20 cellular contexts compared by ENCODE assay signal in the genomic region with DNA sequence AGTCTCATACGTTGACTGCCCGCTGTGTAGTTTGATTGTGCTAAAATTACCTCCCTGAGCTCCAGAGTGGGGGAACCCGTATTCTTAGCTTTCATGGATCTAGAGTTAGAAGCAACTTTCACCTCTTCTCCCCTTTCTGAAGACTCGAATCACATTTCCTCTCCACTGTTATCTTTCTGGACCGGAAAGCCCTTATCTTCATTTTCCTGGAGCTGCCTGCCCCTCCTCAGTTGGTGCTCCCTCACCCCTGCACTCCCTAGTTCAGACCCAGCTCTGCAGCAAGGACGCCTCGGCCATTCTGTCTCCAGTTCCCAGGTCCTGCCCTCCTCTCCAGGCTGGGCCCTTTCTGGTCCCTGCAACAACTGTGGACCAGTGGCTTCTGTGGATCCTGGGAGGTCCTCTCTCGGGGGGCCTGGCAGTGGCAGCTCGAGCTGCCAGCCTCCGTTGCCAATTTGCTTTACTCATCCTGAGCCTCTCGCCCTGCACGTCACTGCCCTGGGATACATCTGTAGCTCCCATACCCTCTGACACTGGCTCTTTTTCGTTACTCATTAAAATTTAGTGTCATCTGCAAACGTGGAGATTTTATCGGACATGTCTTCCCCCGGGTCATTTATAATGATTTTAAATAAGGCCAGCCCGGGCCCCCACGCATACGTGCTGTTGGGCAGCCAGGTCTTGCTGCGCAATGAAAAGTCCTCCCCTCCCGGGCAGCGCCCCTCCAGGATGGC.
"Had no signal": no experiment of that assay in that cellular context is flagged by ENCODE, and none has a peak within 500 bp of the region (broad histone marks: within the 10 kb centered on the region; RNA-seq: fewer than 3 reads in every experiment).

No MANE protein-coding gene starts in this region.

- H2AFZ ChIP-seq: PC-9 had no signal

- H3K36me3 ChIP-seq: brain microvascular endothelial cell, WERI-Rb-1 had no signal

- DNase-seq: activated CD4-positive, alpha-beta T cell treated with anti-CD3 and anti-CD28 coated beads for 36 hours; activated CD4-positive, alpha-beta T cell treated with anti-CD3 and anti-CD28 coated beads, Interleukin-2, amount 50 U/mL, for 1 hour; activated CD8-positive, alpha-beta memory T cell treated with anti-CD3 and anti-CD28 coated beads, Interleukin-2, amount 50 U/mL, for 4 hours; activated CD8-positive, alpha-beta T cell treated with anti-CD3 and anti-CD28 coated beads for 36 hours; activated gamma-delta T cell treated with Interleukin-2 at 50 U/mL for 16 hours; activated naive CD4-positive, alpha-beta T cell treated with anti-CD3 and anti-CD28 coated beads, Interleukin-2, amount 10 ng/mL, durations not matched to agents 7 days and 5 days; activated naive CD8-positive, alpha-beta T cell treated with anti-CD3 and anti-CD28 coated beads for 36 hours; activated T-cell treated with anti-CD3 and anti-CD28 coated beads, Interleukin-2, amount 50 U/mL, for 72 hours; brain microvascular endothelial cell; Karpas-422; MM.1S; NCI-H187; NCI-H2081 treated with DMSO at 0.1 percent for 48 hours; NCI-H446 treated with DMSO at 0.1 percent for 48 hours; NCI-H524 treated with DMSO at 0.1 percent for 48 hours; NCI-H748 treated with DMSO at 0.1 percent for 48 hours; PC-9; SIG-M5 had no signal

- H3K27ac ChIP-seq: brain microvascular endothelial cell, PC-9, SK-N-MC, WERI-Rb-1 had no signal

- ATAC-seq: activated CD4-positive, alpha-beta T cell treated with anti-CD3 and anti-CD28 coated beads for 36 hours; activated CD8-positive, alpha-beta T cell treated with anti-CD3 and anti-CD28 coated beads for 36 hours; activated T-cell treated with anti-CD3 and anti-CD28 coated beads, Interleukin-2, amount 50 U/mL, for 72 hours had no signal

- H3K4me3 ChIP-seq: PC-9, SK-N-MC had no signal

- H3K4me2 ChIP-seq: PC-9 had no signal

- H3K27me3 ChIP-seq: brain microvascular endothelial cell had no signal
